18 cellular contexts compared by ENCODE assay signal in genomic region chr16:81478294-81478693, GRCh38. TPM values are rescaled to one million over a fixed set of nuclear protein-coding genes. Genes with fewer than 3 reads are reported as not detected.
DNase-seq lines count a peak whose midpoint lies in the region; ATAC-seq and TF ChIP-seq lines count a peak whose summit lies in the region.
"Had no signal": no experiment of that assay in that cellular context is flagged by ENCODE, and none has a peak within 500 bp of the region (broad histone marks: within the 10 kb centered on the region; RNA-seq: fewer than 3 reads in every experiment).

No MANE protein-coding gene starts in this region.

- TF ChIP-seq CTCF in OCI-LY3 (IDR thresholded peaks at IDR 0.05; ENCODE audit: low read depth, low read length): no peak
- TF ChIP-seq CTCF in esophagus squamous epithelium (IDR thresholded peaks at IDR 0.05): no peak
- TF ChIP-seq CTCF in gastrocnemius medialis (IDR thresholded peaks at IDR 0.05 in 4 of 5, conservative IDR thresholded peaks at IDR 0.05 in 1 of 5): no peak
- no peak for TF ChIP-seq CTCF in MM.1S (IDR thresholded peaks at IDR 0.05; ENCODE audit: low read length)

- no peak for DNase-seq in CD8-positive, alpha-beta memory T cell
- DNase-seq in esophagus squamous epithelium (lab: John Stamatoyannopoulos, UW) (no peak), gastrocnemius medialis (no peak), NCI-H526 treated with DMSO at 0.1 percent for 48 hours (lab: John Stamatoyannopoulos, UW) (no peak), MM.1S (no peak), germinal center (ENCODE audit: low spot score) (no peak)
- DNase-seq: activated T-cell treated with anti-CD3 and anti-CD28 coated beads, Interleukin-2, amount 50 U/mL, for 4 hours; NCI-H187 treated with DMSO at 0.1 percent for 48 hours; NCI-H524 treated with DMSO at 0.1 percent for 48 hours; stimulated activated CD4-positive, alpha-beta T cell treated with anti-CD3 and anti-CD28 coated beads, Interleukin-2, amount 100 ng/mL, for 24 hours; stimulated activated CD8-positive, alpha-beta memory T cell treated with anti-CD3 and anti-CD28 coated beads, Interleukin-4, amount 100 ng/mL, for 48 hours; SW 1271; uterus had no signal

- peak overlapping the region in 7 of 8 donors; percentile 39 to 95 (median 78) for H3K27ac Mint-ChIP-seq in CD8-positive, alpha-beta memory T cell
- H3K27ac Mint-ChIP-seq: activated CD4-positive, alpha-beta T cell treated with anti-CD3 and anti-CD28 coated beads, Interleukin-2, amount 10 ng/mL, durations not matched to agents 24 days and 14 days had no signal

- no peaks in the 10 kb centered on the region for H3K27me3 ChIP-seq in CD8-positive, alpha-beta memory T cell (ENCODE audit: insufficient read depth, low read length, poor library complexity, severe bottlenecking)
- no peaks in the 10 kb centered on the region for H3K27me3 ChIP-seq in OCI-LY3 (ENCODE audit: low read depth, low read length)
- no peaks in the 10 kb centered on the region for H3K27me3 ChIP-seq in esophagus squamous epithelium
- no peaks in the 10 kb centered on the region for H3K27me3 ChIP-seq in gastrocnemius medialis
- no peaks in the 10 kb centered on the region for H3K27me3 ChIP-seq in MM.1S (replicated peaks; ENCODE audit: insufficient read depth, low read length)
- H3K27me3 ChIP-seq: uterus had no signal

- 90 to 95% methylated on average over 7 to 9 of the region's 10 CpGs for WGBS in esophagus squamous epithelium, 2 donors

- H3K4me2 ChIP-seq in OCI-LY3 (ENCODE audit: low read length): peak overlapping the region; percentile 77
- H3K4me2 ChIP-seq in MM.1S (ENCODE audit: low read depth, low read length): no peak overlapping the region

- peaks cover 4% of the 10 kb centered on the region; the same call in 1 of the 2 replicates for H4K20me1 ChIP-seq in OCI-LY3 (ENCODE audit: insufficient read depth, low read length)
- no peaks in the 10 kb centered on the region for H4K20me1 ChIP-seq in MM.1S (ENCODE audit: insufficient read depth, low read length)

- no peaks in the 10 kb centered on the region for H3K9me3 Mint-ChIP-seq in CD8-positive, alpha-beta memory T cell
- H3K9me3 Mint-ChIP-seq: activated CD4-positive, alpha-beta T cell treated with anti-CD3 and anti-CD28 coated beads, Interleukin-2, amount 10 ng/mL, durations not matched to agents 24 days and 14 days; activated T-cell treated with anti-CD3 and anti-CD28 coated beads, Interleukin-2, amount 50 U/mL, for 4 hours had no signal

- H3K36me3 ChIP-seq in CD8-positive, alpha-beta memory T cell (ENCODE audit: insufficient read depth, low read length): no peaks in the 10 kb centered on the region
- H3K36me3 ChIP-seq in OCI-LY3 (replicated peaks; ENCODE audit: low read depth, low read length): peaks cover 24% of the 10 kb centered on the region
- H3K36me3 ChIP-seq in esophagus squamous epithelium: peaks cover 0 to 8% (median 0%) of the 10 kb centered on the region in 3 donors
- no peaks in the 10 kb centered on the region for H3K36me3 ChIP-seq in gastrocnemius medialis
- no peaks in the 10 kb centered on the region for H3K36me3 ChIP-seq in MM.1S (replicated peaks; ENCODE audit: insufficient read depth, low read length)
- H3K36me3 ChIP-seq: uterus had no signal

- ATAC-seq in gastrocnemius medialis (no peak), GM21528 (IDR thresholded peaks at IDR 0.05; ENCODE audit: low FRiP score, unreplicated experiment) (no peak)
- ATAC-seq: activated T-cell treated with anti-CD3 and anti-CD28 coated beads, Interleukin-2, amount 50 U/mL, for 4 hours had no signal

- no peaks in the 10 kb centered on the region for H3K9me3 ChIP-seq in CD8-positive, alpha-beta memory T cell (ENCODE audit: low read length)
- H3K9me3 ChIP-seq in OCI-LY3 (ENCODE audit: insufficient read depth, low read length) (no peaks in the 10 kb centered on the region), esophagus squamous epithelium (no peaks in the 10 kb centered on the region), gastrocnemius medialis (no peaks in the 10 kb centered on the region), MM.1S (replicated peaks; ENCODE audit: insufficient read depth, low read length) (no peaks in the 10 kb centered on the region)
- H3K9me3 ChIP-seq: mucosa of descending colon, uterus had no signal

- H3K79me2 ChIP-seq in OCI-LY3 (ENCODE audit: low read length): peaks cover 65% of the 10 kb centered on the region
- H3K79me2 ChIP-seq in MM.1S (ENCODE audit: low read length): peaks cover 29% of the 10 kb centered on the region

- POLR2A ChIA-PET in CD8-positive, alpha-beta memory T cell (lab: Charles Lee): interaction anchor here (1.0 kb wide), 1 partner anchor 9 kb away, joined by 3 read pairs; no protein-coding TSS in a partner anchor

- H3K4me3 Mint-ChIP-seq in CD8-positive, alpha-beta memory T cell: peak overlapping the region in 5 of 7 donors; percentile 39 to 79 (median 66)

- TF ChIP-seq POLR2A in esophagus squamous epithelium (IDR thresholded peaks at IDR 0.05): no peak
- TF ChIP-seq POLR2A in gastrocnemius medialis (IDR thresholded peaks at IDR 0.05): no peak

- H3K9me2 ChIP-seq in MM.1S (replicated peaks; ENCODE audit: insufficient read depth, low read length): no peaks in the 10 kb centered on the region

- H3K4me1 Mint-ChIP-seq in CD8-positive, alpha-beta memory T cell: peaks cover 75 to 93% (median 84%) of the 10 kb centered on the region in 3 donors

- peak overlapping the region; percentile 76 for H3K9ac ChIP-seq in OCI-LY3 (ENCODE audit: low read length)
- H3K9ac ChIP-seq in MM.1S (ENCODE audit: low read length): no peak overlapping the region

- no peak overlapping the region for H2AFZ ChIP-seq in OCI-LY3 (ENCODE audit: low read depth, low read length)
- no peak overlapping the region for H2AFZ ChIP-seq in MM.1S (ENCODE audit: low read length)

- H3K27me3 Mint-ChIP-seq in CD8-positive, alpha-beta memory T cell: no peaks in the 10 kb centered on the region
- H3K27me3 Mint-ChIP-seq: activated CD4-positive, alpha-beta T cell treated with anti-CD3 and anti-CD28 coated beads, Interleukin-2, amount 10 ng/mL, durations not matched to agents 24 days and 14 days had no signal

- H3K36me3 Mint-ChIP-seq in CD8-positive, alpha-beta memory T cell: peaks cover 3 to 28% (median 6%) of the 10 kb centered on the region in 3 donors

- no peaks in the 10 kb centered on the region for H3F3A ChIP-seq in MM.1S (ENCODE audit: insufficient read depth, low read length)

- H3K4me3 ChIP-seq in CD8-positive, alpha-beta memory T cell (ENCODE audit: low read length): no peak overlapping the region
- peak overlapping the region; percentile 67 for H3K4me3 ChIP-seq in OCI-LY3 (ENCODE audit: low read length)
- H3K4me3 ChIP-seq in esophagus squamous epithelium: no peak overlapping the region
- H3K4me3 ChIP-seq in gastrocnemius medialis: no peak overlapping the region
- H3K4me3 ChIP-seq in MM.1S (ENCODE audit: low read length): no peak overlapping the region
- H3K4me3 ChIP-seq: mucosa of descending colon, uterus had no signal

- CTCF ChIA-PET in CD8-positive, alpha-beta memory T cell (lab: Charles Lee): no interaction called here

- intact Hi-C loops in esophagus squamous epithelium (cut with DNase I): no loop called here
- intact Hi-C loops in gastrocnemius medialis (cut with DNase I; ENCODE audit: low total_unique reads): no loop called here

- H3K27ac ChIP-seq in CD8-positive, alpha-beta memory T cell (ENCODE audit: low read depth, low read length): no peak overlapping the region
- H3K27ac ChIP-seq in OCI-LY3 (ENCODE audit: low read length) (peak overlapping the region; percentile 96), esophagus squamous epithelium (peak overlapping the region in 3 of 4 donors; percentile 43 to 59 (median 53)), gastrocnemius medialis (peak overlapping the region in 3 of 4 donors; percentile 39 to 48 (median 41)), MM.1S (ENCODE audit: low read length) (no peak overlapping the region)
- H3K27ac ChIP-seq: C4-2B had no signal

- in situ Hi-C loops in gastrocnemius medialis (cut with MboI; ENCODE audit: low sequenced_read_pairs in 4 of 4): no loop called here

- peaks cover 65% of the 10 kb centered on the region for H3K4me1 ChIP-seq in CD8-positive, alpha-beta memory T cell (ENCODE audit: insufficient read depth, low read length)
- H3K4me1 ChIP-seq in OCI-LY3 (ENCODE audit: low read length) (peaks cover 59% of the 10 kb centered on the region), esophagus squamous epithelium (peaks cover 16 to 87% (median 21%) of the 10 kb centered on the region in 3 donors), gastrocnemius medialis (peaks cover 0 to 6% of the 10 kb centered on the region in 2 donors), MM.1S (ENCODE audit: low read length) (no peaks in the 10 kb centered on the region)

RNA-seq across cellular contexts. Expression of gene CMIP, which starts 33.7 kb away (rescaled TPM):
- total RNA-seq in CD8-positive, alpha-beta memory T cell: 10 to 100 TPM; 23.6 to 24.4 TPM
- 1.0 TPM for polyA plus RNA-seq in CD8-positive, alpha-beta memory T cell
- total RNA-seq in esophagus squamous epithelium: 10 to 100 TPM; 17.1 to 60.5 (median 39.7) TPM
- 1 to 10 TPM in 3 of 4 donors, under 1 TPM in 1; 0.90 to 5.1 (median 2.7) TPM for total RNA-seq in gastrocnemius medialis

Comparison
In these comparisons a context has a peak if more than half of its experiments do, and no peak if none do; other contexts are left out.
1. H3K27ac ChIP-seq: peak in OCI-LY3 (single experiment), esophagus squamous epithelium (3 of 4) and gastrocnemius medialis (3 of 4); none in CD8-positive, alpha-beta memory T cell (single experiment) and MM.1S (single experiment).